ENCODE assay signal across 1 cellular context in the genomic region with DNA sequence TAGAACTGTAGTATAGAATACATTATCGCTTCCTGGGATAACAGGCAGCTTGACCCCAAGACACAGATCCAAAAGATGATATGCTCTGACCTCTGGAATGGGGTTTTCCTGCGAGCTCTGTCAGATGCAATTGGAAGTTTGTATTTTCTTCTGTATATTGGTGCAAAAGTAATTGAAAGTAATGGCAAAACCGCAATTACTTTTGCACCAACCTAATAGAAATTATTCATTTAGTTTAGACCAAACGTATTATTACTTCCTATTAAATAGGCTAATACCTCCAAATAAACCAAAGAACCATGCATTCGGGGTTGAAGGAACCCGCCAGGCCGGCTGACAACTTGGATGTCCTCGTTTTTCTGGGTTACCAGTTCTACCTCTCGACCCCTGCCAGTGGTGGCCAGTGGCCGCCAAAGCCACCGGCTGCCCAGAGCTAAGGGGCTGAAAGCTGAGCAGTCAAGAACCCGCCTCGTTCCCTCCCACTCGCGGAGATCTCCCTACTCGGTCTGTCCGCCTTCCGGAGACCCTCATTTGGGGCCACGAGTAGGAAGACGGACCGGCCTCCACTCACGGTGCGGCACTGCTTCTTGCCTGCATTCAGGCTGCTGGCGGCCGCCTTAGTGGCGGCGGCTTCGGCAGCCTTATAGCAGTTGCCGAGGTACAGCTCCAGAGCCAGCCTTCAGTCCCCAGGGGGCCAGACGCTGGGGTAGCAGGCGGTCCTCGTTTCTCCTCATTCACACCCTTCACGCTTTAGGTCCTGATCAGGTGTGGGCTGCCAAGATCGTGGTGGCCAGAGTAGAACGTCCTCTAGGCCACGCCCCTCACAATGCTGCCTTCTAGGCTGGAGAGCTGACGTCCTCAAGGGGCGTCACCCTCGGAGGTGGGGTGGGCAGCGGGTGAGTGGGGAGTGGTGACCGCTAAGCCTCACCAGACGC.
TF ChIP-seq lines count a peak whose summit lies in the region.

No MANE protein-coding gene starts in this region.

TF ChIP-seq in IMR-90, 13 proteins besides CTCF, POLR2A, EP300 and RAD21 (continued from another document):
- TF ChIP-seq MXI1 (IDR thresholded peaks at IDR 0.05; ENCODE audit: borderline replicate concordance, low read depth, low read length) (no peak), CHD1 (IDR thresholded peaks at IDR 0.05; ENCODE audit: low read depth, low read length) (no peak), MAZ (IDR thresholded peaks at IDR 0.05; ENCODE audit: borderline replicate concordance, low read depth, low read length) (no peak)
